In the genomic region with DNA sequence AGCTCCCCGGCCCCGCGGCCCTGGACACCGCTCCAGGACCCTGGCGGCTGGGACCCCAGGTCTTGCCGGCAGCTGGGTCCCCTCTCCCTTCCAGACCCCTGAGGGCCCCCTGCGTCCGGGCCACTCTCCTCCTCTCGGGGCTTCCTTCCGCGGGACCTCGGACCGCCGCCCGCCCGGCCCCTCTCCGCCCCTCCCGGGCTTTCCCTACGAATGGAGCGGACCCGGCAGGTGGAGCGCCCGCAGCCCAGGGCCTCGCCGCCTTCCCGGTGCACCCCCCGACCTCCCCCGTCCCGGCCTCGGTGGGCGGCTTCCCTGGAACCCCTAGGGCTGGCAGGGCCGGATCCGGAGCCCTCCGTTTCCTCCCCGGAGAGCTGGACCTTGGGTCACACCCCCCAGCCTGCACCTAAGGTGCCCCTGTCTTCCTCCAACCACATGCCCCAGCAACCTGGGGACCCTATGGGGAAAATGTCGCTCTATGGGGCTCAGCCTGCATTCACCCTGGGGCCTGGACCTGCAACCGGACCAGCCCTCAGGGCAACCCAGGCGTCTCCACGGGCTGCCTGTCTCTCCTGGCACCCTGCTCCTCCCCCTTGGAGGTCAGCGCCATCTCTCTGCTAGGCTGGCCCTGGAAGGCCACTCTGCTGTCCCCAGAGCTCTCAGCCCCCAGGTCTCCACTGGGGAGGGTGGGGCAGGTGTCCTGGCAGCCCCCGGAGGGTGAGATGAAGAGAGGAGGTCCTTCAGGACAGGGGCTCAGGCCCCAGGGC, we compare ENCODE assay signal across 9 cellular contexts. TPM values are rescaled to one million over a fixed set of nuclear protein-coding genes. Genes with fewer than 3 reads are reported as not detected.
DNase-seq lines count a peak whose midpoint lies in the region; FAIRE-seq and TF ChIP-seq lines count a peak whose summit lies in the region.
"Had no signal": no experiment of that assay in that cellular context is flagged by ENCODE, and none has a peak within 500 bp of the region (broad histone marks: within the 10 kb centered on the region; RNA-seq: fewer than 3 reads in every experiment).

No MANE protein-coding gene starts in this region.

- H3K9ac ChIP-seq in mammary epithelial cell (ENCODE audit: insufficient read depth, low read length) = no peak overlapping the region

- in situ Hi-C loops in mammary epithelial cell (cut with MboI; ENCODE audit: low sequenced_read_pairs in 2 of 2) = no loop called here

- peaks cover 2% of the 10 kb centered on the region for H3K36me3 Mint-ChIP-seq in T-helper 1 cell treated with Interleukin-12 subunit alpha and Interleukin-12 subunit beta and Interleukin-4 antibody, amounts not matched to agents 30 μg/mL and 1 μg/mL, for 36 hours (ENCODE audit: low read depth)

- TF ChIP-seq CTCF in mammary epithelial cell (conservative IDR thresholded peaks at IDR 0.05 in 1 of 2, IDR thresholded peaks at IDR 0.05 in 1 of 2; ENCODE audit: extremely low read depth in 1 of 2, insufficient read depth in 1 of 2, low read depth in 1 of 2, low read length in 2 of 2) (no peak), lower leg skin (IDR thresholded peaks at IDR 0.05) (no peak)

- no peaks in the 10 kb centered on the region for H3K9me3 ChIP-seq in mammary epithelial cell (replicated peaks; ENCODE audit: insufficient read depth, low read length)
- H3K9me3 ChIP-seq in thymus (ENCODE audit: control insufficient read depth) = no peaks in the 10 kb centered on the region

- H3K4me2 ChIP-seq in mammary epithelial cell (ENCODE audit: insufficient read depth, low read depth, low read length) = peak overlapping the region; percentile 58

- H3K36me3 ChIP-seq in mammary epithelial cell (ENCODE audit: insufficient read depth, low read length) (no peaks in the 10 kb centered on the region), thymus (ENCODE audit: control insufficient read depth, insufficient read depth) (no peaks in the 10 kb centered on the region)

- BruUV-seq in mammary epithelial cell (replicated peaks; lab: Mats Ljungman, UMichigan) = no TSS peak

- H3K27ac Mint-ChIP-seq in T-helper 1 cell treated with Interleukin-12 subunit alpha and Interleukin-12 subunit beta and Interleukin-4 antibody, amounts not matched to agents 30 μg/mL and 1 μg/mL, for 36 hours = no peak overlapping the region

- dilution Hi-C loops in mammary epithelial cell (cut with HindIII; ENCODE audit: low sequenced_read_pairs) = no loop called here

- H2AFZ ChIP-seq in mammary epithelial cell (ENCODE audit: low read depth, low read length) = peak overlapping the region; percentile 23

- intact Hi-C loops in mammary epithelial cell (cut with micrococcal nuclease) = no loop called here
- intact Hi-C loops in lower leg skin (cut with DNase I; ENCODE audit: low total_unique reads) = no loop called here

- CTCF ChIA-PET in mammary epithelial cell (lab: Charles Lee; ENCODE audit: low non-redundant PET) = interaction anchor here (0.6 kb wide), 1 partner anchor 99 kb away, joined by 13 read pairs; no protein-coding TSS in a partner anchor

- no peaks in the 10 kb centered on the region for H4K20me1 ChIP-seq in mammary epithelial cell (ENCODE audit: insufficient read depth, low read length)

- TF ChIP-seq POLR2A in lower leg skin (IDR thresholded peaks at IDR 0.05) = no peak

- H3K27ac ChIP-seq in mammary epithelial cell (ENCODE audit: insufficient read depth, low read depth, low read length) = no peak overlapping the region
- no peak overlapping the region for H3K27ac ChIP-seq in thymus (ENCODE audit: low read depth)

- WGBS in mammary epithelial cell (ENCODE audit: low coverage, missing lambda C conversion rate) = 31% methylated on average over 5 of the region's 41 CpGs
- 16 to 30% methylated on average over 20 to 35 of the region's 41 CpGs for WGBS in lower leg skin, 2 donors
- 18% methylated on average over 41 of the region's 41 CpGs for WGBS in thymus

- FAIRE-seq in RCC 7860 (lab: Jason Lieb, UNC) = no peak

- H3K27me3 ChIP-seq in mammary epithelial cell (ENCODE audit: insufficient read depth, low read length) (peaks cover 8% of the 10 kb centered on the region), thymus (ENCODE audit: control insufficient read depth, insufficient read depth) (peaks cover 28% of the 10 kb centered on the region)

- no peaks in the 10 kb centered on the region for H3K79me2 ChIP-seq in mammary epithelial cell (ENCODE audit: insufficient read depth, low read length)

- peaks cover 9% of the 10 kb centered on the region for H3K4me1 Mint-ChIP-seq in T-helper 1 cell treated with Interleukin-12 subunit alpha and Interleukin-12 subunit beta and Interleukin-4 antibody, amounts not matched to agents 30 μg/mL and 1 μg/mL, for 36 hours (ENCODE audit: low read depth)

- no peak for DNase-seq in T-helper 1 cell
- DNase-seq in mammary epithelial cell = no peak
- DNase-seq in lower leg skin (ENCODE audit: low spot score in 2 of 2) = no peak
- no peak for DNase-seq in pons (ENCODE audit: low spot score)
- DNase-seq in stimulated activated CD4-positive, alpha-beta T cell treated with anti-CD3 and anti-CD28 coated beads, Interleukin-1b, Interleukin-23, amount 100 ng/mL, for 48 hours = no peak
- no peak for DNase-seq in RCC 7860 (ENCODE audit: low spot score)
- DNase-seq: ACHN had no signal

- H3K27me3 Mint-ChIP-seq in T-helper 1 cell treated with Interleukin-12 subunit alpha and Interleukin-12 subunit beta and Interleukin-4 antibody, amounts not matched to agents 30 μg/mL and 1 μg/mL, for 36 hours (ENCODE audit: low read depth) = peaks cover 34% of the 10 kb centered on the region

- peak overlapping the region in 2 of 3 experiments; percentile 7 to 26 for H3K4me3 ChIP-seq in mammary epithelial cell (replicated peaks in 1 of 3; ENCODE audit: insufficient read depth in 1 of 3, low read depth in 2 of 3, low read length in 3 of 3)
- H3K4me3 ChIP-seq in lower leg skin (ENCODE audit: low read depth, poor library complexity, severe bottlenecking) = peak overlapping the region; percentile 4
- peak overlapping the region; percentile 50 for H3K4me3 ChIP-seq in thymus (ENCODE audit: low read length)

- H3K9me3 Mint-ChIP-seq in T-helper 1 cell treated with Interleukin-12 subunit alpha and Interleukin-12 subunit beta and Interleukin-4 antibody, amounts not matched to agents 30 μg/mL and 1 μg/mL, for 36 hours = no peaks in the 10 kb centered on the region

- peak overlapping the region; percentile 21 for H3K4me3 Mint-ChIP-seq in T-helper 1 cell treated with Interleukin-12 subunit alpha and Interleukin-12 subunit beta and Interleukin-4 antibody, amounts not matched to agents 30 μg/mL and 1 μg/mL, for 36 hours

- H3K4me1 ChIP-seq in mammary epithelial cell (ENCODE audit: insufficient read depth, low read length) (peaks cover 15% of the 10 kb centered on the region), thymus (ENCODE audit: control insufficient read depth, insufficient read depth, low read length) (no peaks in the 10 kb centered on the region)

RNA-seq across cellular contexts. Expression of a gene that starts 0.7 kb away (rescaled TPM):
- total RNA-seq in mammary epithelial cell (1 to 10 TPM in 1 of 2 donors, under 1 TPM in 1; 0.61 to 7.3 TPM), lower leg skin (1 to 10 TPM; 1.2 to 2.6 (median 1.8) TPM)
- polyA plus RNA-seq in mammary epithelial cell (0.19 TPM), thymus (1.8 TPM)
- not detected for polyA minus RNA-seq in mammary epithelial cell
